In genomic region chr10:132574783-132575319, GRCh38 we compare ENCODE assay signal across 1 cellular context.
TF ChIP-seq lines count a peak whose summit lies in the region.

No MANE protein-coding gene starts in this region.

TF ChIP-seq in A549, 52 proteins besides CTCF, POLR2A, EP300 and RAD21 (continued from another document):
- no peak for TF ChIP-seq REST (IDR thresholded peaks at IDR 0.05)
- TF ChIP-seq SREBF2 (IDR thresholded peaks at IDR 0.05): no peak
- no peak for TF ChIP-seq MAZ (IDR thresholded peaks at IDR 0.05; ENCODE audit: borderline replicate concordance, low read depth, low read length)
- no peak for TF ChIP-seq SMC3 (IDR thresholded peaks at IDR 0.05)
